In genomic region chr10:116071453-116072148, GRCh38 we compare ENCODE assay signal across 17 cellular contexts.
A peak's percentile ranks its signal among the peaks of the same experiment; 100 is the strongest.
DNase-seq lines count a peak whose midpoint lies in the region; ATAC-seq and TF ChIP-seq lines count a peak whose summit lies in the region.
"Had no signal": no experiment of that assay in that cellular context is flagged by ENCODE, and none has a peak within 500 bp of the region (broad histone marks: within the 10 kb centered on the region; RNA-seq: fewer than 3 reads in every experiment).

No MANE protein-coding gene starts in this region.

- H2AFZ ChIP-seq in osteoblast (ENCODE audit: low read length), result no peak overlapping the region
- H2AFZ ChIP-seq: GM23248 had no signal

- DNase-seq in MCF 10A (ENCODE audit: unreplicated experiment), result peak; percentile 18
- no peak for DNase-seq in breast epithelium (ENCODE audit: low spot score in 2 of 2)
- peak in 1 of 3 donors; percentile 55 for DNase-seq in right lobe of liver
- no peak for DNase-seq in nephron progenitor cell
- DNase-seq in NCI-H2196 treated with DMSO at 0.1 percent for 48 hours (lab: John Stamatoyannopoulos, UW; ENCODE audit: unreplicated experiment), result no peak
- DNase-seq in osteoblast (ENCODE audit: insufficient read length, low spot score, missing footprints), result no peak
- no peak for DNase-seq in NCI-H510A (lab: John Stamatoyannopoulos, UW)
- DNase-seq: C1 segment of cervical spinal cord; Calu3; CD4-positive, alpha-beta T cell; DMS153; DMS79 treated with DMSO at 0.1 percent for 48 hours; EL; GDM1; GM23248 had no signal

- POLR2A ChIA-PET in MCF 10A (lab: Yijun Ruan, JAX), result no interaction called here

- TF ChIP-seq CTCF in MCF 10A (IDR thresholded peaks at IDR 0.05; ENCODE audit: unreplicated experiment), result no peak
- no peak for TF ChIP-seq CTCF in breast epithelium (IDR thresholded peaks at IDR 0.05)
- TF ChIP-seq CTCF in right lobe of liver (IDR thresholded peaks at IDR 0.05), result no peak
- no peak for TF ChIP-seq CTCF in nephron progenitor cell (IDR thresholded peaks at IDR 0.05)
- no peak for TF ChIP-seq CTCF in osteoblast (IDR thresholded peaks at IDR 0.05; ENCODE audit: extremely low read depth, low read depth, low read length)

- H3K4me1 ChIP-seq in breast epithelium (peaks cover 0 to 3% of the 10 kb centered on the region in 2 donors), right lobe of liver (peaks cover 0 to 13% (median 3%) of the 10 kb centered on the region in 4 donors), osteoblast (ENCODE audit: insufficient read depth, low read length) (no peaks in the 10 kb centered on the region)

- no peaks in the 10 kb centered on the region for H3K79me2 ChIP-seq in osteoblast (ENCODE audit: insufficient read depth, low read length)

- H3K27ac ChIP-seq in breast epithelium (no peak overlapping the region), right lobe of liver (peak overlapping the region; percentile 37 to 72 (median 69)), osteoblast (ENCODE audit: low read depth, low read length) (no peak overlapping the region)
- H3K27ac ChIP-seq: GM23248 had no signal

- H3K27ac Mint-ChIP-seq in MCF 10A (ENCODE audit: low read depth, unreplicated experiment), result no peak overlapping the region
- peak overlapping the region; percentile 59 for H3K27ac Mint-ChIP-seq in nephron progenitor cell
- H3K27ac Mint-ChIP-seq: B cell; CD4-positive, alpha-beta T cell had no signal

- intact Hi-C loops in MCF 10A (cut with micrococcal nuclease) (no loop called here), breast epithelium (cut with DNase I; ENCODE audit: low total_unique reads) (no loop called here), right lobe of liver (cut with DNase I) (no loop called here)

- no peaks in the 10 kb centered on the region for H3K36me3 ChIP-seq in breast epithelium
- H3K36me3 ChIP-seq in right lobe of liver, result no peaks in the 10 kb centered on the region
- H3K36me3 ChIP-seq in osteoblast (ENCODE audit: insufficient read depth, low read length), result no peaks in the 10 kb centered on the region

- H3K4me1 Mint-ChIP-seq in MCF 10A (ENCODE audit: insufficient read depth, unreplicated experiment) (no peaks in the 10 kb centered on the region), nephron progenitor cell (peaks cover 80% of the 10 kb centered on the region)
- H3K4me1 Mint-ChIP-seq: B cell had no signal

- H3K4me3 ChIP-seq in breast epithelium (no peak overlapping the region), right lobe of liver (no peak overlapping the region), osteoblast (ENCODE audit: insufficient read depth, low read length) (no peak overlapping the region)
- H3K4me3 ChIP-seq: GM23248 had no signal

- BruUV-seq in MCF 10A (replicated peaks; lab: Mats Ljungman, UMichigan), result no TSS peak

- TF ChIP-seq POLR2A in breast epithelium (IDR thresholded peaks at IDR 0.05), result no peak
- no peak for TF ChIP-seq POLR2A in right lobe of liver (IDR thresholded peaks at IDR 0.05)

- CTCF ChIA-PET in MCF 10A (lab: Yijun Ruan, JAX), result interaction anchor here (0.8 kb wide), 1 partner anchor 232 kb away, joined by 3 read pairs; no protein-coding TSS in a partner anchor

- no peaks in the 10 kb centered on the region for H3K36me3 Mint-ChIP-seq in MCF 10A (ENCODE audit: insufficient read depth, unreplicated experiment)
- H3K36me3 Mint-ChIP-seq in nephron progenitor cell (ENCODE audit: low read depth), result no peaks in the 10 kb centered on the region

- H3K27me3 ChIP-seq in breast epithelium, result no peaks in the 10 kb centered on the region
- no peaks in the 10 kb centered on the region for H3K27me3 ChIP-seq in right lobe of liver
- no peaks in the 10 kb centered on the region for H3K27me3 ChIP-seq in osteoblast (ENCODE audit: insufficient read depth, low read length)

- H3K4me3 Mint-ChIP-seq in MCF 10A (ENCODE audit: unreplicated experiment) (no peak overlapping the region), nephron progenitor cell (no peak overlapping the region)
- H3K4me3 Mint-ChIP-seq: B cell; CD4-positive, alpha-beta T cell had no signal

- no peak overlapping the region for H3K4me2 ChIP-seq in osteoblast (ENCODE audit: insufficient read depth, low read length)

- WGBS in right lobe of liver (ENCODE audit: insufficient coverage, low coverage, low lambda C conversion rate, missing lambda C conversion rate), result 47% methylated on average over 5 of the region's 5 CpGs

- H3K27me3 Mint-ChIP-seq in MCF 10A (ENCODE audit: insufficient read depth, unreplicated experiment) (no peaks in the 10 kb centered on the region), nephron progenitor cell (ENCODE audit: low read depth, poor library complexity) (peaks cover 5% of the 10 kb centered on the region)
- H3K27me3 Mint-ChIP-seq: B cell; CD4-positive, alpha-beta T cell had no signal

- ATAC-seq in right lobe of liver, result peak; percentile 84 to 94 (median 87)
- ATAC-seq: HCT116 had no signal

- no peaks in the 10 kb centered on the region for H4K20me1 ChIP-seq in osteoblast (ENCODE audit: insufficient read depth, low read length)

- H3K9me3 Mint-ChIP-seq in MCF 10A (ENCODE audit: unreplicated experiment) (no peaks in the 10 kb centered on the region), nephron progenitor cell (no peaks in the 10 kb centered on the region)
- H3K9me3 Mint-ChIP-seq: CD4-positive, alpha-beta T cell had no signal

- no peaks in the 10 kb centered on the region for H3K9me3 ChIP-seq in breast epithelium
- no peaks in the 10 kb centered on the region for H3K9me3 ChIP-seq in right lobe of liver
- no peaks in the 10 kb centered on the region for H3K9me3 ChIP-seq in osteoblast (ENCODE audit: low read depth, low read length)

Comparison
In these comparisons a context has a peak if more than half of its experiments do, and no peak if none do; other contexts are left out.
1. H3K27ac ChIP-seq: peak in right lobe of liver (3 of 3); none in breast epithelium (0 of 2) and osteoblast (single experiment).